8 cellular contexts compared by ENCODE assay signal in genomic region chr3:16600771-16601538, GRCh38. TPM values are rescaled to one million over a fixed set of nuclear protein-coding genes. Genes with fewer than 3 reads are reported as not detected.
DNase-seq lines count a peak whose midpoint lies in the region; ATAC-seq and TF ChIP-seq lines count a peak whose summit lies in the region.

No MANE protein-coding gene starts in this region.

- no peaks in the 10 kb centered on the region for H3K4me1 ChIP-seq in BE2C
- H3K4me1 ChIP-seq in GM23338 (ENCODE audit: insufficient read depth) = peaks cover 15% of the 10 kb centered on the region

- no peak overlapping the region for H3K4me3 ChIP-seq in BE2C (ENCODE audit: low read depth, low read length)
- H3K4me3 ChIP-seq in GM23338 = no peak overlapping the region

- H3K4me3 Mint-ChIP-seq in GM23338 = no peak overlapping the region

- no peak overlapping the region for H3K27ac Mint-ChIP-seq in GM23338

- H3K4me2 ChIP-seq in GM23338 = no peak overlapping the region

- H3K79me2 ChIP-seq in GM23338 (replicated peaks; ENCODE audit: insufficient read depth) = no peaks in the 10 kb centered on the region

- no peaks in the 10 kb centered on the region for H4K20me1 ChIP-seq in GM23338 (replicated peaks; ENCODE audit: insufficient read depth)

- H3K9me2 ChIP-seq in GM23338 (ENCODE audit: insufficient read depth) = no peaks in the 10 kb centered on the region

- peaks cover 9% of the 10 kb centered on the region; the same call in 2 of the 3 replicates for H3K36me3 Mint-ChIP-seq in GM23338 (ENCODE audit: low read depth)

- no peak overlapping the region for H3K27ac ChIP-seq in GM23338 (ENCODE audit: low read depth)

- no peaks in the 10 kb centered on the region for H3K36me3 ChIP-seq in BE2C
- no peaks in the 10 kb centered on the region for H3K36me3 ChIP-seq in GM23338 (ENCODE audit: insufficient read depth)

- peaks cover under 1% of the 10 kb centered on the region for H3K27me3 Mint-ChIP-seq in GM23338 (ENCODE audit: insufficient read depth, low read depth, poor library complexity)

- TF ChIP-seq CTCF in BE2C (IDR thresholded peaks at IDR 0.05; ENCODE audit: low read depth, low read length) (peak; percentile 70), GM23338 (conservative IDR thresholded peaks at IDR 0.05; ENCODE audit: low read depth in 2 of 2) (peak; percentile 89 to 97)

- peaks cover 13% of the 10 kb centered on the region; the same call in 2 of the 3 replicates for H3K9me3 Mint-ChIP-seq in GM23338

- H3K27me3 ChIP-seq in BE2C = no peaks in the 10 kb centered on the region
- H3K27me3 ChIP-seq in GM23338 (ENCODE audit: insufficient read depth) = no peaks in the 10 kb centered on the region

- H3F3A ChIP-seq in GM23338 (replicated peaks; ENCODE audit: low read depth) = peaks cover under 1% of the 10 kb centered on the region; the same call in 1 of the 2 replicates

- no peak overlapping the region for H2AFZ ChIP-seq in GM23338

- ATAC-seq in GM23338 = peak; percentile 65
- ATAC-seq in HG03342 (IDR thresholded peaks at IDR 0.05; ENCODE audit: unreplicated experiment) = no peak

- peaks cover 9% of the 10 kb centered on the region; the same call in 2 of the 3 replicates for H3K4me1 Mint-ChIP-seq in GM23338

- no peaks in the 10 kb centered on the region for H3K9me3 ChIP-seq in BE2C

- DNase-seq in BE2C (peak; percentile 59), GM23338 (ENCODE audit: low spot score) (peak; percentile 91), NCI-H2227 (lab: John Stamatoyannopoulos, UW; ENCODE audit: unreplicated experiment) (peak; percentile 66), cerebellar cortex (ENCODE audit: low spot score) (peak; percentile 92), kidney tubule cell (ENCODE audit: low spot score) (peak; percentile 78)
- DNase-seq in activated CD4-positive, CD25-positive, alpha-beta regulatory T cell treated with anti-CD3 and anti-CD28 coated beads, Interleukin-2, amount 50 U/mL, for 72 hours = peak; percentile 82
- peak; percentile 87 to 89 for DNase-seq in stimulated activated CD4-positive, alpha-beta T cell treated with anti-CD3 and anti-CD28 coated beads, Interleukin-2, amount 100 ng/mL, for 24 hours

TF ChIP-seq in GM23338, 12 proteins besides CTCF, POLR2A, EP300 and RAD21:
- TF ChIP-seq NANOG (IDR thresholded peaks at IDR 0.05; ENCODE audit: borderline replicate concordance) (no peak), POLR2AphosphoS5 (IDR thresholded peaks at IDR 0.05; ENCODE audit: low read depth) (no peak)
TF ChIP-seq in GM23338: peak in this region for 0.

RNA-seq across cellular contexts. Expression of gene DAZL, which starts 4.3 kb away (rescaled TPM):
- polyA plus RNA-seq in BE2C (2012; ENCODE audit: insufficient read depth, insufficient read length, low read depth) = not detected
- 5.3 and 5.9 TPM in 2 replicates for total RNA-seq in GM23338 (2014; rRNA removed; shearing (Covaris generic))
- 2.5 and 3.2 TPM in 2 replicates for polyA plus RNA-seq in GM23338 (2016; fragmentation: Nextera tagmentation; extraction: Ambion mirVana)
